In the genomic region with DNA sequence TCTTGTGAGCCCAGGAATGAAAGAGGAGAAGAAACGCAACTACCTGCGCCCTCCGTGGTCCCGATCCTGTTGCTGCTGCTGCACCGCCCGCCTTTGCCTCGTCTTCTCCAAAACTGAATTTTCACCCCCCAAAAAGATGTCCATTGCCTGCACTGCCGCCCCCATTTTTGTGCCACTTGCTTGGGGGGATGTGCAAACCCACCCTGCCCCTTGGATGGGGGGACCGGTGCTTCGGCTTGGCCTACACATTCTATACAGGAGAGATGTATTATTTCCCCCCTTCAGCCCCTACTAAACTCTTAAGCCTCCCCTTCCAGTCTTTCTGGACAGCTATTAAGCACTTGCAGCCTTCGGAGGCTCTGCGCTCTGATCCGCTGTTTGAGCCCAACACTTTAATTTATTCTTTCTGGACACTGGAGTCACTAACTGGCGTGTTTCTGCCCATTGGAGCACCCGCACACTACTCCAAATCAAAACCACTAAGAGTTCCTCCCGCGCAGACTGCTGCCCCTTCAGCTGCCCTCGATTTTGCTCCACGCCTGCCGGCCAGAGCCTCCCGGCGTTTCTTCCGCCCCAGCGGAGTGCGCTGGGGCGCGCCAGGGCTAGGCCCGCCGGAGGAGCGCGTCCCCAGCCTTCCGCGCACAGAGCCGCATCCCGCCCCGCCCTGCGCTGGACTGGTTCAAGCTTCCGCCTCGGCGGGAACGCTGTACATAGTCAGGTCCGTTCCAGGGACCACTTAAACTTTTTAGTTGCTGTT, we compare ENCODE assay signal across 1 cellular context.
TF ChIP-seq lines count a peak whose summit lies in the region.

No MANE protein-coding gene starts in this region.

TF ChIP-seq in GM23338, 12 proteins besides CTCF, POLR2A, EP300 and RAD21 (continued from another document):
- TF ChIP-seq, protein P1, sequence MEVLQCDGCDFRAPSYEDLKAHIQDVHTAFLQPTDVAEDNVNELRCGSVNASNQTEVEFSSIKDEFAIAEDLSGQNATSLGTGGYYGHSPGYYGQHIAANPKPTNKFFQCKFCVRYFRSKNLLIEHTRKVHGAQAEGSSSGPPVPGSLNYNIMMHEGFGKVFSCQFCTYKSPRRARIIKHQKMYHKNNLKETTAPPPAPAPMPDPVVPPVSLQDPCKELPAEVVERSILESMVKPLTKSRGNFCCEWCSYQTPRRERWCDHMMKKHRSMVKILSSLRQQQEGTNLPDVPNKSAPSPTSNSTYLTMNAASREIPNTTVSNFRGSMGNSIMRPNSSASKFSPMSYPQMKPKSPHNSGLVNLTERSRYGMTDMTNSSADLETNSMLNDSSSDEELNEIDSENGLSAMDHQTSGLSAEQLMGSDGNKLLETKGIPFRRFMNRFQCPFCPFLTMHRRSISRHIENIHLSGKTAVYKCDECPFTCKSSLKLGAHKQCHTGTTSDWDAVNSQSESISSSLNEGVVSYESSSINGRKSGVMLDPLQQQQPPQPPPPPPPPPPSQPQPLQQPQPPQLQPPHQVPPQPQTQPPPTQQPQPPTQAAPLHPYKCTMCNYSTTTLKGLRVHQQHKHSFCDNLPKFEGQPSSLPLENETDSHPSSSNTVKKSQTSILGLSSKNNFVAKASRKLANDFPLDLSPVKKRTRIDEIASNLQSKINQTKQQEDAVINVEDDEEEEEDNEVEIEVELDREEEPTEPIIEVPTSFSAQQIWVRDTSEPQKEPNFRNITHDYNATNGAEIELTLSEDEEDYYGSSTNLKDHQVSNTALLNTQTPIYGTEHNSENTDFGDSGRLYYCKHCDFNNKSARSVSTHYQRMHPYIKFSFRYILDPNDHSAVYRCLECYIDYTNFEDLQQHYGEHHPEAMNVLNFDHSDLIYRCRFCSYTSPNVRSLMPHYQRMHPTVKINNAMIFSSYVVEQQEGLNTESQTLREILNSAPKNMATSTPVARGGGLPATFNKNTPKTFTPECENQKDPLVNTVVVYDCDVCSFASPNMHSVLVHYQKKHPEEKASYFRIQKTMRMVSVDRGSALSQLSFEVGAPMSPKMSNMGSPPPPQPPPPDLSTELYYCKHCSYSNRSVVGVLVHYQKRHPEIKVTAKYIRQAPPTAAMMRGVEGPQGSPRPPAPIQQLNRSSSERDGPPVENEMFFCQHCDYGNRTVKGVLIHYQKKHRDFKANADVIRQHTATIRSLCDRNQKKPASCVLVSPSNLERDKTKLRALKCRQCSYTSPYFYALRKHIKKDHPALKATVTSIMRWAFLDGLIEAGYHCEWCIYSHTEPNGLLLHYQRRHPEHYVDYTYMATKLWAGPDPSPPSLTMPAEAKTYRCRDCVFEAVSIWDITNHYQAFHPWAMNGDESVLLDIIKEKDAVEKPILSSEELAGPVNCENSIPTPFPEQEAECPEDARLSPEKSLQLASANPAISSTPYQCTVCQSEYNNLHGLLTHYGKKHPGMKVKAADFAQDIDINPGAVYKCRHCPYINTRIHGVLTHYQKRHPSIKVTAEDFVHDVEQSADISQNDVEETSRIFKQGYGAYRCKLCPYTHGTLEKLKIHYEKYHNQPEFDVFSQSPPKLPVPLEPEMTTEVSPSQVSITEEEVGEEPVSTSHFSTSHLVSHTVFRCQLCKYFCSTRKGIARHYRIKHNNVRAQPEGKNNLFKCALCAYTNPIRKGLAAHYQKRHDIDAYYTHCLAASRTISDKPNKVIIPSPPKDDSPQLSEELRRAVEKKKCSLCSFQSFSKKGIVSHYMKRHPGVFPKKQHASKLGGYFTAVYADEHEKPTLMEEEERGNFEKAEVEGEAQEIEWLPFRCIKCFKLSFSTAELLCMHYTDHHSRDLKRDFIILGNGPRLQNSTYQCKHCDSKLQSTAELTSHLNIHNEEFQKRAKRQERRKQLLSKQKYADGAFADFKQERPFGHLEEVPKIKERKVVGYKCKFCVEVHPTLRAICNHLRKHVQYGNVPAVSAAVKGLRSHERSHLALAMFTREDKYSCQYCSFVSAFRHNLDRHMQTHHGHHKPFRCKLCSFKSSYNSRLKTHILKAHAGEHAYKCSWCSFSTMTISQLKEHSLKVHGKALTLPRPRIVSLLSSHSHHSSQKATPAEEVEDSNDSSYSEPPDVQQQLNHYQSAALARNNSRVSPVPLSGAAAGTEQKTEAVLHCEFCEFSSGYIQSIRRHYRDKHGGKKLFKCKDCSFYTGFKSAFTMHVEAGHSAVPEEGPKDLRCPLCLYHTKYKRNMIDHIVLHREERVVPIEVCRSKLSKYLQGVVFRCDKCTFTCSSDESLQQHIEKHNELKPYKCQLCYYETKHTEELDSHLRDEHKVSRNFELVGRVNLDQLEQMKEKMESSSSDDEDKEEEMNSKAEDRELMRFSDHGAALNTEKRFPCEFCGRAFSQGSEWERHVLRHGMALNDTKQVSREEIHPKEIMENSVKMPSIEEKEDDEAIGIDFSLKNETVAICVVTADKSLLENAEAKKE (CRISPR knock-in tag; IDR thresholded peaks at IDR 0.05) = no peak
- TF ChIP-seq POLR2AphosphoS5 (IDR thresholded peaks at IDR 0.05; ENCODE audit: low read depth) = no peak
- no peak for TF ChIP-seq CREB1 (CRISPR knock-in tag; IDR thresholded peaks at IDR 0.05; ENCODE audit: low read depth)
- TF ChIP-seq, protein P2, sequence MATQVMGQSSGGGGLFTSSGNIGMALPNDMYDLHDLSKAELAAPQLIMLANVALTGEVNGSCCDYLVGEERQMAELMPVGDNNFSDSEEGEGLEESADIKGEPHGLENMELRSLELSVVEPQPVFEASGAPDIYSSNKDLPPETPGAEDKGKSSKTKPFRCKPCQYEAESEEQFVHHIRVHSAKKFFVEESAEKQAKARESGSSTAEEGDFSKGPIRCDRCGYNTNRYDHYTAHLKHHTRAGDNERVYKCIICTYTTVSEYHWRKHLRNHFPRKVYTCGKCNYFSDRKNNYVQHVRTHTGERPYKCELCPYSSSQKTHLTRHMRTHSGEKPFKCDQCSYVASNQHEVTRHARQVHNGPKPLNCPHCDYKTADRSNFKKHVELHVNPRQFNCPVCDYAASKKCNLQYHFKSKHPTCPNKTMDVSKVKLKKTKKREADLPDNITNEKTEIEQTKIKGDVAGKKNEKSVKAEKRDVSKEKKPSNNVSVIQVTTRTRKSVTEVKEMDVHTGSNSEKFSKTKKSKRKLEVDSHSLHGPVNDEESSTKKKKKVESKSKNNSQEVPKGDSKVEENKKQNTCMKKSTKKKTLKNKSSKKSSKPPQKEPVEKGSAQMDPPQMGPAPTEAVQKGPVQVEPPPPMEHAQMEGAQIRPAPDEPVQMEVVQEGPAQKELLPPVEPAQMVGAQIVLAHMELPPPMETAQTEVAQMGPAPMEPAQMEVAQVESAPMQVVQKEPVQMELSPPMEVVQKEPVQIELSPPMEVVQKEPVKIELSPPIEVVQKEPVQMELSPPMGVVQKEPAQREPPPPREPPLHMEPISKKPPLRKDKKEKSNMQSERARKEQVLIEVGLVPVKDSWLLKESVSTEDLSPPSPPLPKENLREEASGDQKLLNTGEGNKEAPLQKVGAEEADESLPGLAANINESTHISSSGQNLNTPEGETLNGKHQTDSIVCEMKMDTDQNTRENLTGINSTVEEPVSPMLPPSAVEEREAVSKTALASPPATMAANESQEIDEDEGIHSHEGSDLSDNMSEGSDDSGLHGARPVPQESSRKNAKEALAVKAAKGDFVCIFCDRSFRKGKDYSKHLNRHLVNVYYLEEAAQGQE (IDR thresholded peaks at IDR 0.05; ENCODE audit: unreplicated experiment) = no peak
- peak; percentile 72 for TF ChIP-seq EZH2 (IDR thresholded peaks at IDR 0.05; ENCODE audit: low read depth, unreplicated experiment)
TF ChIP-seq in GM23338: peak in this region for 2.
